Comparison of ENCODE assay signal across 26 cellular contexts in genomic region chr1:117851687-117852086, GRCh38.
"Had no signal": no experiment of that assay in that cellular context is flagged by ENCODE, and none has a peak within 500 bp of the region (broad histone marks: within the 10 kb centered on the region; RNA-seq: fewer than 3 reads in every experiment).

No MANE protein-coding gene starts in this region.

- H3K4me3 ChIP-seq: colonic mucosa, esophagus squamous epithelium, gastrocnemius medialis, heart right ventricle, left lung, lower lobe of right lung, mucosa of descending colon had no signal

- FAIRE-seq: endometrium, islet of Langerhans, keratinocyte had no signal

- H3K27ac ChIP-seq: colonic mucosa, epithelial cell of prostate, esophagus squamous epithelium, gastrocnemius medialis, heart right ventricle, left lung, lower lobe of right lung had no signal

- H3K9me3 ChIP-seq: colonic mucosa, esophagus squamous epithelium, gastrocnemius medialis, heart right ventricle, left lung, lower lobe of right lung, mucosa of descending colon had no signal

- H3K4me1 ChIP-seq: colonic mucosa, esophagus squamous epithelium, gastrocnemius medialis, left lung, lower lobe of right lung had no signal

- DNase-seq: colonic mucosa; cortex of kidney; effector CD8-positive, alpha-beta T cell; effector memory CD8-positive, alpha-beta T cell; endodermal cell; erythroblast; esophagus squamous epithelium; foreskin fibroblast; foreskin melanocyte; gastrocnemius medialis; glutamatergic neuron; head of caudate nucleus; heart right ventricle; hippocampal formation; left cardiac atrium; left lung; left ventricle myocardium superior; lower lobe of right lung; mesenchymal stem cell; mucosa of descending colon; naive B cell had no signal

- H3K36me3 ChIP-seq: colonic mucosa, esophagus squamous epithelium, gastrocnemius medialis, left lung, lower lobe of right lung had no signal

- ATAC-seq: effector memory CD8-positive, alpha-beta T cell; esophagus mucosa; gastrocnemius medialis; heart right ventricle; left cardiac atrium; left lung; left ventricle myocardium superior; lower lobe of right lung; mucosa of descending colon had no signal

- H3K27me3 ChIP-seq: colonic mucosa, esophagus squamous epithelium, gastrocnemius medialis, heart right ventricle, left lung had no signal
